16 cellular contexts compared by ENCODE assay signal in genomic region chr20:49660912-49661311, GRCh38.
"Had no signal": no experiment of that assay in that cellular context is flagged by ENCODE, and none has a peak within 500 bp of the region (broad histone marks: within the 10 kb centered on the region; RNA-seq: fewer than 3 reads in every experiment).

No MANE protein-coding gene starts in this region.

- DNase-seq: activated CD4-positive, alpha-beta T cell treated with anti-CD3 and anti-CD28 coated beads for 36 hours; activated CD4-positive, alpha-beta T cell treated with anti-CD3 and anti-CD28 coated beads, Interleukin-2, amount 50 U/mL, for 48 hours; activated naive CD4-positive, alpha-beta T cell; activated naive CD8-positive, alpha-beta T cell treated with anti-CD3 and anti-CD28 coated beads for 36 hours; amniotic stem cell; effector CD8-positive, alpha-beta T cell; heart left ventricle; left lung; nucleus accumbens; posterior cingulate gyrus; stimulated activated naive CD4-positive, alpha-beta T cell had no signal

- H3K4me3 ChIP-seq: gastroesophageal sphincter, heart left ventricle, left lung had no signal

- H3K27ac ChIP-seq: gastroesophageal sphincter, heart left ventricle had no signal

- H3K27me3 Mint-ChIP-seq: activated CD4-positive, alpha-beta T cell treated with anti-CD3 and anti-CD28 coated beads for 36 hours; activated naive CD8-positive, alpha-beta T cell treated with anti-CD3 and anti-CD28 coated beads for 36 hours; activated T-helper 17 cell treated with anti-CD3 and anti-CD28 coated beads, Interleukin-2, amount 50 U/mL, for 72 hours; dendritic cell treated with granulocyte-macrophage colony-stimulating factor and Interleukin-4, amounts not matched to agents 40 ng/mL and 50 ng/mL, for 4 days; natural killer cell treated with Interleukin-12 subunit alpha and Interleukin-12 subunit beta and Interleukin-15 and Interleukin-18, amount 100 ng/mL, for 72 hours had no signal

- H3K9me3 Mint-ChIP-seq: activated naive CD8-positive, alpha-beta T cell treated with anti-CD3 and anti-CD28 coated beads for 36 hours; activated T-helper 17 cell treated with anti-CD3 and anti-CD28 coated beads, Interleukin-2, amount 50 U/mL, for 72 hours; mesothelial cell of epicardium; natural killer cell treated with Interleukin-12 subunit alpha and Interleukin-12 subunit beta and Interleukin-15 and Interleukin-18, amount 100 ng/mL, for 72 hours had no signal

- H3K27ac Mint-ChIP-seq: activated CD4-positive, alpha-beta T cell treated with anti-CD3 and anti-CD28 coated beads for 36 hours; activated naive CD8-positive, alpha-beta T cell treated with anti-CD3 and anti-CD28 coated beads for 36 hours; activated T-helper 17 cell treated with anti-CD3 and anti-CD28 coated beads, Interleukin-2, amount 50 U/mL, for 72 hours; dendritic cell treated with granulocyte-macrophage colony-stimulating factor and Interleukin-4, amounts not matched to agents 40 ng/mL and 50 ng/mL, for 4 days; mesothelial cell of epicardium; natural killer cell treated with Interleukin-12 subunit alpha and Interleukin-12 subunit beta and Interleukin-15 and Interleukin-18, amount 100 ng/mL, for 72 hours had no signal

- H3K9me3 ChIP-seq: gastroesophageal sphincter, heart left ventricle, left lung had no signal

- ATAC-seq: activated T-helper 17 cell treated with anti-CD3 and anti-CD28 coated beads, Interleukin-2, amount 50 U/mL, for 72 hours; gastroesophageal sphincter; heart left ventricle; left lung had no signal

- H3K27me3 ChIP-seq: gastroesophageal sphincter, heart left ventricle, left lung had no signal

- H3K4me3 Mint-ChIP-seq: activated CD4-positive, alpha-beta T cell treated with anti-CD3 and anti-CD28 coated beads for 36 hours; activated naive CD8-positive, alpha-beta T cell treated with anti-CD3 and anti-CD28 coated beads for 36 hours; activated T-helper 17 cell treated with anti-CD3 and anti-CD28 coated beads, Interleukin-2, amount 50 U/mL, for 72 hours; dendritic cell treated with granulocyte-macrophage colony-stimulating factor and Interleukin-4, amounts not matched to agents 40 ng/mL and 50 ng/mL, for 4 days; mesothelial cell of epicardium had no signal
